ENCODE assay signal across 1 cellular context in the genomic region with DNA sequence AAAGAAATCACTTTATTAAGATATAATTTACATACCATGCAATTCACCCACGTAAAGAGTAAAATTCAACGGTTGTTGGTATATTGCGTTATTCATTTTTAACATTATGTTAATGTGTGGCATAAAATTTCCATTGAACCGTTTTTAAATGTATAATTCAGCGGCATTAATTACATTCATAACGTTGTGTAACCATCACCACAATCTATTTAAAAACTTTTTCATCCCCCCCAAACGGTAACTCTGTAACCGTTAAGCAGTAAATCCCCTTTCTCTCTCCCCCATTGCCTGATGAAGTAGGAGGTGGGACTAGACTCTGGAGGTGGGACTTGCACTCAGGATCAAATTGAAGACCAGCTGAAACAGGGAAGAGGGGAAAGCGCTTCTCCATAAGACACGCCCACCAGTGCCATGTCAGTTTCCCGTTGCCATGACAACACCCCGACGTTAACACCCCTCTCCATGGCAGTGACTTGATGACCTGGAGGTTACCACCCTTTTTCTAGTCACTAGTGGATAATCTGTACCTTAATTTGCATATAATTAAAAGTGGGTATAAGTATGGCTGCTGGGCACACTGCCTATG.
TF ChIP-seq lines count a peak whose summit lies in the region.

No MANE protein-coding gene starts in this region.

TF ChIP-seq in H1, 55 proteins besides CTCF, POLR2A, EP300 and RAD21:
- TF ChIP-seq SIN3A (conservative IDR thresholded peaks at IDR 0.05 in 1 of 2, IDR thresholded peaks at IDR 0.05 in 1 of 2; ENCODE audit: low read depth in 1 of 2, low read length in 2 of 2) (0 out of 4 replicates have a peak, but pooled peaks of 1 of the 2 experiments have one; percentile 20), NRF1 (IDR thresholded peaks at IDR 0.05; ENCODE audit: low read depth, low read length) (no peak), PHF8 (conservative IDR thresholded peaks at IDR 0.05; ENCODE audit: low read depth, low read length) (no peak), GTF2F1 (IDR thresholded peaks at IDR 0.05; ENCODE audit: borderline replicate concordance, low read depth, low read length) (no peak), GABPA (IDR thresholded peaks at IDR 0.05; ENCODE audit: borderline replicate concordance, insufficient read depth, low read length) (no peak), YY1 (IDR thresholded peaks at IDR 0.05; ENCODE audit: low read depth, low read length) (no peak), NANOG (IDR thresholded peaks at IDR 0.05; ENCODE audit: insufficient read depth, low read depth, low read length, poor library complexity, severe bottlenecking) (no peak), SUZ12 (IDR thresholded peaks at IDR 0.05; ENCODE audit: low read length) (no peak)
- TF ChIP-seq, protein P1, sequence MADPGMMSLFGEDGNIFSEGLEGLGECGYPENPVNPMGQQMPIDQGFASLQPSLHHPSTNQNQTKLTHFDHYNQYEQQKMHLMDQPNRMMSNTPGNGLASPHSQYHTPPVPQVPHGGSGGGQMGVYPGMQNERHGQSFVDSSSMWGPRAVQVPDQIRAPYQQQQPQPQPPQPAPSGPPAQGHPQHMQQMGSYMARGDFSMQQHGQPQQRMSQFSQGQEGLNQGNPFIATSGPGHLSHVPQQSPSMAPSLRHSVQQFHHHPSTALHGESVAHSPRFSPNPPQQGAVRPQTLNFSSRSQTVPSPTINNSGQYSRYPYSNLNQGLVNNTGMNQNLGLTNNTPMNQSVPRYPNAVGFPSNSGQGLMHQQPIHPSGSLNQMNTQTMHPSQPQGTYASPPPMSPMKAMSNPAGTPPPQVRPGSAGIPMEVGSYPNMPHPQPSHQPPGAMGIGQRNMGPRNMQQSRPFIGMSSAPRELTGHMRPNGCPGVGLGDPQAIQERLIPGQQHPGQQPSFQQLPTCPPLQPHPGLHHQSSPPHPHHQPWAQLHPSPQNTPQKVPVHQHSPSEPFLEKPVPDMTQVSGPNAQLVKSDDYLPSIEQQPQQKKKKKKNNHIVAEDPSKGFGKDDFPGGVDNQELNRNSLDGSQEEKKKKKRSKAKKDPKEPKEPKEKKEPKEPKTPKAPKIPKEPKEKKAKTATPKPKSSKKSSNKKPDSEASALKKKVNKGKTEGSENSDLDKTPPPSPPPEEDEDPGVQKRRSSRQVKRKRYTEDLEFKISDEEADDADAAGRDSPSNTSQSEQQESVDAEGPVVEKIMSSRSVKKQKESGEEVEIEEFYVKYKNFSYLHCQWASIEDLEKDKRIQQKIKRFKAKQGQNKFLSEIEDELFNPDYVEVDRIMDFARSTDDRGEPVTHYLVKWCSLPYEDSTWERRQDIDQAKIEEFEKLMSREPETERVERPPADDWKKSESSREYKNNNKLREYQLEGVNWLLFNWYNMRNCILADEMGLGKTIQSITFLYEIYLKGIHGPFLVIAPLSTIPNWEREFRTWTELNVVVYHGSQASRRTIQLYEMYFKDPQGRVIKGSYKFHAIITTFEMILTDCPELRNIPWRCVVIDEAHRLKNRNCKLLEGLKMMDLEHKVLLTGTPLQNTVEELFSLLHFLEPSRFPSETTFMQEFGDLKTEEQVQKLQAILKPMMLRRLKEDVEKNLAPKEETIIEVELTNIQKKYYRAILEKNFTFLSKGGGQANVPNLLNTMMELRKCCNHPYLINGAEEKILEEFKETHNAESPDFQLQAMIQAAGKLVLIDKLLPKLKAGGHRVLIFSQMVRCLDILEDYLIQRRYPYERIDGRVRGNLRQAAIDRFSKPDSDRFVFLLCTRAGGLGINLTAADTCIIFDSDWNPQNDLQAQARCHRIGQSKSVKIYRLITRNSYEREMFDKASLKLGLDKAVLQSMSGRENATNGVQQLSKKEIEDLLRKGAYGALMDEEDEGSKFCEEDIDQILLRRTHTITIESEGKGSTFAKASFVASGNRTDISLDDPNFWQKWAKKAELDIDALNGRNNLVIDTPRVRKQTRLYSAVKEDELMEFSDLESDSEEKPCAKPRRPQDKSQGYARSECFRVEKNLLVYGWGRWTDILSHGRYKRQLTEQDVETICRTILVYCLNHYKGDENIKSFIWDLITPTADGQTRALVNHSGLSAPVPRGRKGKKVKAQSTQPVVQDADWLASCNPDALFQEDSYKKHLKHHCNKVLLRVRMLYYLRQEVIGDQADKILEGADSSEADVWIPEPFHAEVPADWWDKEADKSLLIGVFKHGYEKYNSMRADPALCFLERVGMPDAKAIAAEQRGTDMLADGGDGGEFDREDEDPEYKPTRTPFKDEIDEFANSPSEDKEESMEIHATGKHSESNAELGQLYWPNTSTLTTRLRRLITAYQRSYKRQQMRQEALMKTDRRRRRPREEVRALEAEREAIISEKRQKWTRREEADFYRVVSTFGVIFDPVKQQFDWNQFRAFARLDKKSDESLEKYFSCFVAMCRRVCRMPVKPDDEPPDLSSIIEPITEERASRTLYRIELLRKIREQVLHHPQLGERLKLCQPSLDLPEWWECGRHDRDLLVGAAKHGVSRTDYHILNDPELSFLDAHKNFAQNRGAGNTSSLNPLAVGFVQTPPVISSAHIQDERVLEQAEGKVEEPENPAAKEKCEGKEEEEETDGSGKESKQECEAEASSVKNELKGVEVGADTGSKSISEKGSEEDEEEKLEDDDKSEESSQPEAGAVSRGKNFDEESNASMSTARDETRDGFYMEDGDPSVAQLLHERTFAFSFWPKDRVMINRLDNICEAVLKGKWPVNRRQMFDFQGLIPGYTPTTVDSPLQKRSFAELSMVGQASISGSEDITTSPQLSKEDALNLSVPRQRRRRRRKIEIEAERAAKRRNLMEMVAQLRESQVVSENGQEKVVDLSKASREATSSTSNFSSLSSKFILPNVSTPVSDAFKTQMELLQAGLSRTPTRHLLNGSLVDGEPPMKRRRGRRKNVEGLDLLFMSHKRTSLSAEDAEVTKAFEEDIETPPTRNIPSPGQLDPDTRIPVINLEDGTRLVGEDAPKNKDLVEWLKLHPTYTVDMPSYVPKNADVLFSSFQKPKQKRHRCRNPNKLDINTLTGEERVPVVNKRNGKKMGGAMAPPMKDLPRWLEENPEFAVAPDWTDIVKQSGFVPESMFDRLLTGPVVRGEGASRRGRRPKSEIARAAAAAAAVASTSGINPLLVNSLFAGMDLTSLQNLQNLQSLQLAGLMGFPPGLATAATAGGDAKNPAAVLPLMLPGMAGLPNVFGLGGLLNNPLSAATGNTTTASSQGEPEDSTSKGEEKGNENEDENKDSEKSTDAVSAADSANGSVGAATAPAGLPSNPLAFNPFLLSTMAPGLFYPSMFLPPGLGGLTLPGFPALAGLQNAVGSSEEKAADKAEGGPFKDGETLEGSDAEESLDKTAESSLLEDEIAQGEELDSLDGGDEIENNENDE (IDR thresholded peaks at IDR 0.05; ENCODE audit: insufficient replicate concordance, low read length), result no peak
